ENCODE assay signal across 8 cellular contexts in genomic region chr20:50957798-50958732, GRCh38. TPM values are rescaled to one million over a fixed set of nuclear protein-coding genes. Genes with fewer than 3 reads are reported as not detected.
A peak's percentile ranks its signal among the peaks of the same experiment; 100 is the strongest.
DNase-seq lines count a peak whose midpoint lies in the region; ATAC-seq and TF ChIP-seq lines count a peak whose summit lies in the region.

Gene DPM1, minus strand, starts transcription at chr20:50958532. Its CDS starts 9 bp downstream, at chr20:50958523.

- in situ Hi-C loops in GM18951 (cut with MboI; ENCODE audit: low sequenced_read_pairs, unreplicated experiment) = no loop called here

- DNase-seq in AG08396 (ENCODE audit: low spot score) = peak; percentile 85
- DNase-seq in NCI-H446 (lab: John Stamatoyannopoulos, UW) = peak; percentile 94 to 95
- DNase-seq in activated CD4-positive, CD25-positive, alpha-beta regulatory T cell treated with anti-CD3 and anti-CD28 coated beads, Interleukin-2, amount 50 U/mL, for 72 hours = peak; percentile 85
- DNase-seq in cerebellum (ENCODE audit: low spot score) = peak; percentile 88
- DNase-seq in kidney epithelial cell (ENCODE audit: low read depth) = peak; percentile 38
- peak; percentile 79 to 80 for DNase-seq in stimulated activated CD4-positive, alpha-beta T cell treated with anti-CD3 and anti-CD28 coated beads, Interleukin-15, amount 100 ng/mL, for 48 hours (ENCODE audit: low read depth in 2 of 2)

- TF ChIP-seq CTCF in kidney epithelial cell (IDR thresholded peaks at IDR 0.05; ENCODE audit: insufficient read depth, low read length, poor library complexity, severe bottlenecking) = no peak

- ATAC-seq in HG03175 (IDR thresholded peaks at IDR 0.05; ENCODE audit: unreplicated experiment) = peak; percentile 82

- no peaks in the 10 kb centered on the region for H3K27me3 ChIP-seq in kidney epithelial cell (ENCODE audit: control insufficient read depth, insufficient read depth, low read length)

- H3K4me3 ChIP-seq in kidney epithelial cell (ENCODE audit: low read depth, low read length) = peak within 1 kb of the TSS; percentile 78

- peak; percentile 93 for TF ChIP-seq POLR2A in GM18951 (IDR thresholded peaks at IDR 0.05; ENCODE audit: extremely low read depth, insufficient read depth, insufficient read length)

- peaks cover 3% of the 10 kb centered on the region for H3K36me3 ChIP-seq in kidney epithelial cell (ENCODE audit: control insufficient read depth, insufficient read depth, low read length)

RNA-seq across cellular contexts. Expression of gene DPM1, which starts in this region (rescaled TPM):
- 23.6 TPM for total RNA-seq in cerebellum
- total RNA-seq in kidney epithelial cell = 69.4 and 73.3 TPM in 2 replicates

Comparison
In these comparisons a context has a peak if more than half of its experiments do, and no peak if none do; other contexts are left out.
1. Peak in every context shown above with its lines: DNase-seq, ATAC-seq and H3K4me3 ChIP-seq.
2. DNase-seq: peak in every context shown above with its lines; median percentile 94 in NCI-H446; 88 in cerebellum; 85 in AG08396; 85 in activated CD4-positive, CD25-positive, alpha-beta regulatory T cell treated with anti-CD3 and anti-CD28 coated beads, Interleukin-2, amount 50 U/mL, for 72 hours; 80 in stimulated activated CD4-positive, alpha-beta T cell treated with anti-CD3 and anti-CD28 coated beads, Interleukin-15, amount 100 ng/mL, for 48 hours; 38 in kidney epithelial cell.